ENCODE assay signal across 15 cellular contexts in genomic region chr12:111792155-111792876, GRCh38. TPM values are rescaled to one million over a fixed set of nuclear protein-coding genes. Genes with fewer than 3 reads are reported as not detected.
DNase-seq lines count a peak whose midpoint lies in the region; ATAC-seq, FAIRE-seq and TF ChIP-seq lines count a peak whose summit lies in the region.
"Had no signal": no experiment of that assay in that cellular context is flagged by ENCODE, and none has a peak within 500 bp of the region (broad histone marks: within the 10 kb centered on the region; RNA-seq: fewer than 3 reads in every experiment).

No MANE protein-coding gene starts in this region.

- ATAC-seq in GM18502 (IDR thresholded peaks at IDR 0.05; ENCODE audit: poor library complexity, unreplicated experiment) (no peak), GM21717 (IDR thresholded peaks at IDR 0.05; ENCODE audit: unreplicated experiment) (no peak)
- no peak for ATAC-seq in CD4-positive, alpha-beta T cell (ENCODE audit: poor library complexity)

- intact Hi-C loops in colonic mucosa (cut with DNase I), result no loop called here
- intact Hi-C loops in CD4-positive, alpha-beta T cell (cut with DNase I, micrococcal nuclease), result no loop called here

- H3K9me3 ChIP-seq in colonic mucosa (no peaks in the 10 kb centered on the region), small intestine (ENCODE audit: control insufficient read depth, low read depth) (no peaks in the 10 kb centered on the region)
- no peaks in the 10 kb centered on the region for H3K9me3 ChIP-seq in CD4-positive, alpha-beta T cell (ENCODE audit: control insufficient read depth, low read length)
- H3K9me3 ChIP-seq: SK-N-SH had no signal

- H3K27me3 ChIP-seq in colonic mucosa (no peaks in the 10 kb centered on the region), small intestine (ENCODE audit: control insufficient read depth in 2 of 2, insufficient read depth in 2 of 2, low read length in 2 of 2) (no peaks in the 10 kb centered on the region)
- H3K27me3 ChIP-seq in CD4-positive, alpha-beta T cell (ENCODE audit: control insufficient read depth, insufficient read depth, low read length), result no peaks in the 10 kb centered on the region

- POLR2A ChIA-PET in CD4-positive, alpha-beta T cell (lab: Charles Lee), result no interaction called here

- H3K27me3 Mint-ChIP-seq in CD4-positive, alpha-beta T cell, result no peaks in the 10 kb centered on the region
- H3K27me3 Mint-ChIP-seq: CD4-positive, alpha-beta memory T cell; stimulated activated naive CD8-positive, alpha-beta T cell treated with anti-CD3 and anti-CD28 coated beads, Interleukin-15, Interleukin-2, amounts not matched to agents 100 ng/mL and 50 ng/mL, for 24 hours had no signal

- H3K4me1 ChIP-seq in colonic mucosa (no peaks in the 10 kb centered on the region), small intestine (ENCODE audit: control insufficient read depth in 2 of 2, insufficient read depth in 1 of 2, low read depth in 1 of 2, low read length in 1 of 2) (peaks cover 0 to 1% of the 10 kb centered on the region in 2 donors)

- H3K9me3 Mint-ChIP-seq in CD4-positive, alpha-beta T cell, result no peaks in the 10 kb centered on the region
- H3K9me3 Mint-ChIP-seq: CD4-positive, alpha-beta memory T cell; nephron; stimulated activated naive CD8-positive, alpha-beta T cell treated with anti-CD3 and anti-CD28 coated beads, Interleukin-15, Interleukin-2, amounts not matched to agents 100 ng/mL and 50 ng/mL, for 24 hours had no signal

- H3K4me1 Mint-ChIP-seq in CD4-positive, alpha-beta T cell (ENCODE audit: low read depth), result no peaks in the 10 kb centered on the region
- H3K4me1 Mint-ChIP-seq: CD4-positive, alpha-beta memory T cell; nephron had no signal

- no peak overlapping the region for H3K4me3 Mint-ChIP-seq in CD4-positive, alpha-beta T cell
- H3K4me3 Mint-ChIP-seq: CD4-positive, alpha-beta memory T cell; nephron; stimulated activated naive CD8-positive, alpha-beta T cell treated with anti-CD3 and anti-CD28 coated beads, Interleukin-15, Interleukin-2, amounts not matched to agents 100 ng/mL and 50 ng/mL, for 24 hours had no signal

- peak overlapping the region in 1 of 2 donors; percentile 40 for H3K9ac ChIP-seq in colonic mucosa (ENCODE audit: low read depth in 2 of 2, low read length in 2 of 2)
- H3K9ac ChIP-seq: SK-N-SH had no signal

- no peak for FAIRE-seq in small intestine (lab: Jason Lieb, UNC)

- no peak overlapping the region for H3K27ac Mint-ChIP-seq in CD4-positive, alpha-beta T cell
- H3K27ac Mint-ChIP-seq: stimulated activated naive CD8-positive, alpha-beta T cell treated with anti-CD3 and anti-CD28 coated beads, Interleukin-15, Interleukin-2, amounts not matched to agents 100 ng/mL and 50 ng/mL, for 24 hours had no signal

- TF ChIP-seq CTCF in colonic mucosa (IDR thresholded peaks at IDR 0.05), result no peak
- no peak for TF ChIP-seq CTCF in CD4-positive, alpha-beta T cell (IDR thresholded peaks at IDR 0.05)

- WGBS in small intestine, 3 donors, result 72 to 82% (median 76%) methylated on average over 27 of the region's 27 CpGs

- H3K4me3 ChIP-seq in colonic mucosa (no peak overlapping the region), small intestine (ENCODE audit: low read depth in 1 of 2, low read length in 2 of 2) (no peak overlapping the region)

- H3K36me3 ChIP-seq in colonic mucosa (peaks cover 9% of the 10 kb centered on the region), small intestine (ENCODE audit: control insufficient read depth in 2 of 2, insufficient read depth in 2 of 2, low read length in 2 of 2) (peaks cover 12 to 25% of the 10 kb centered on the region in 2 donors)

- CTCF ChIA-PET in CD4-positive, alpha-beta T cell (lab: Charles Lee), result no interaction called here

- H3K27ac ChIP-seq in colonic mucosa, result peak overlapping the region; percentile 12
- peak overlapping the region; percentile 45 to 65 for H3K27ac ChIP-seq in small intestine (ENCODE audit: low read depth in 1 of 2, low read length in 1 of 2)
- no peak overlapping the region for H3K27ac ChIP-seq in CD4-positive, alpha-beta T cell (ENCODE audit: low read depth, low read length)

- peak; percentile 44 for DNase-seq in H4 (ENCODE audit: low spot score)
- peak; percentile 68 for DNase-seq in colonic mucosa
- peak; percentile 64 for DNase-seq in islet precursor cell
- DNase-seq in small intestine, result peak; percentile 74
- no peak for DNase-seq in NK-92 (lab: John Stamatoyannopoulos, UW; ENCODE audit: unreplicated experiment)
- no peak for DNase-seq in CD4-positive, alpha-beta T cell
- DNase-seq: activated CD4-positive, alpha-beta T cell treated with anti-CD3 and anti-CD28 coated beads, Interleukin-2, amount 50 U/mL, for 1 hour; activated naive CD4-positive, alpha-beta T cell treated with anti-CD3 and anti-CD28 coated beads, Interleukin-2, amount 50 U/mL, for 16 hours; CD4-positive, alpha-beta memory T cell; NCI-H748 treated with DMSO at 0.1 percent for 48 hours; SK-N-SH had no signal

- no peaks in the 10 kb centered on the region for H3K36me3 Mint-ChIP-seq in CD4-positive, alpha-beta T cell (ENCODE audit: low read depth)
- H3K36me3 Mint-ChIP-seq: CD4-positive, alpha-beta memory T cell had no signal

RNA-seq across cellular contexts. Expression of gene ALDH2, which starts 25.6 kb away (rescaled TPM):
- total RNA-seq in H4 (2014; rRNA removed; shearing (Covaris generic)), result 18.5 and 29.1 TPM in 2 replicates
- 100 to 1,000 TPM; 240 to 398 TPM for total RNA-seq in colonic mucosa
- 100 to 1,000 TPM; 173 to 237 (median 197) TPM for polyA plus RNA-seq in small intestine
- 1 to 10 TPM; 2.0 to 2.1 TPM for total RNA-seq in CD4-positive, alpha-beta T cell

RNA-seq across cellular contexts. Expression of gene MAPKAPK5, which starts 49.7 kb away (rescaled TPM):
- total RNA-seq in H4 (2014; rRNA removed; shearing (Covaris generic)), result 29.6 and 32.3 TPM in 2 replicates
- 10 to 100 TPM; 76.9 to 84.8 TPM for total RNA-seq in colonic mucosa
- polyA plus RNA-seq in small intestine, result 10 to 100 TPM; 28.4 to 50.5 (median 33.2) TPM
- 10 to 100 TPM; 62.2 to 63.6 TPM for total RNA-seq in CD4-positive, alpha-beta T cell

Comparison
In these comparisons a context has a peak if more than half of its experiments do, and no peak if none do; other contexts are left out.
1. DNase-seq: peak in H4 (single experiment), colonic mucosa (single experiment), islet precursor cell (single experiment) and small intestine (single experiment); none in NK-92 (single experiment) and CD4-positive, alpha-beta T cell (0 of 10).